8 cellular contexts compared by ENCODE assay signal in genomic region chr6:170584181-170584953, GRCh38. TPM values are rescaled to one million over a fixed set of nuclear protein-coding genes. Genes with fewer than 3 reads are reported as not detected.
DNase-seq lines count a peak whose midpoint lies in the region; ATAC-seq and TF ChIP-seq lines count a peak whose summit lies in the region.

PDCD2 (minus strand) TSS chr6:170584637; CDS start chr6:170584581, 56 bp downstream.

- ATAC-seq in GM21717 (IDR thresholded peaks at IDR 0.05; ENCODE audit: unreplicated experiment), result peak; percentile 99

- 0 to 1% methylated on average over 74 to 81 of the region's 81 CpGs for WGBS in esophagus, 2 donors

- peak within 1 kb of the TSS; percentile 98 for H3K4me3 Mint-ChIP-seq in activated T-cell treated with anti-CD3 and anti-CD28 coated beads, Interleukin-2, amount 50 U/mL, for 24 hours

- H3F3A ChIP-seq in PC-9 (ENCODE audit: insufficient read depth, low read depth), result peaks cover 8% of the 10 kb centered on the region; the same call in 1 of the 2 replicates

- no peaks in the 10 kb centered on the region for H3K27me3 ChIP-seq in PC-9 (ENCODE audit: insufficient read depth, low read depth)
- no peaks in the 10 kb centered on the region for H3K27me3 ChIP-seq in esophagus (ENCODE audit: control insufficient read depth in 1 of 2, insufficient read depth in 2 of 2, low read length in 2 of 2)
- H3K27me3 ChIP-seq in muscle layer of colon (ENCODE audit: control insufficient read depth in 1 of 2, insufficient read depth in 2 of 2, low read length in 2 of 2), result no peaks in the 10 kb centered on the region

- H3K36me3 ChIP-seq in PC-9 (ENCODE audit: low read depth), result peaks cover 18% of the 10 kb centered on the region
- H3K36me3 ChIP-seq in esophagus (ENCODE audit: control insufficient read depth in 2 of 2, insufficient read depth in 2 of 2, low read length in 1 of 2), result peaks cover 0 to 4% of the 10 kb centered on the region in 2 donors
- peaks cover 16% of the 10 kb centered on the region for H3K36me3 ChIP-seq in muscle layer of colon (ENCODE audit: insufficient read depth, low read length)

- H3K4me1 ChIP-seq in PC-9 (replicated peaks; ENCODE audit: insufficient read depth) (peaks cover 18% of the 10 kb centered on the region), esophagus (ENCODE audit: control insufficient read depth in 2 of 2, insufficient read depth in 2 of 2, low read length in 1 of 2) (peaks cover 0 to 2% of the 10 kb centered on the region in 2 donors), muscle layer of colon (ENCODE audit: insufficient read depth, low read length) (peaks cover 12% of the 10 kb centered on the region)

- H3K9me2 ChIP-seq in PC-9 (ENCODE audit: insufficient read depth), result no peaks in the 10 kb centered on the region

- H3K4me3 ChIP-seq in PC-9 (peak within 1 kb of the TSS; percentile 85), esophagus (ENCODE audit: low read depth in 1 of 2, low read length in 2 of 2) (peak within 1 kb of the TSS; percentile 83 to 90), muscle layer of colon (ENCODE audit: low read depth in 1 of 2, low read length in 2 of 2) (peak within 1 kb of the TSS; percentile 76 to 81)

- no peak for TF ChIP-seq CTCF in PC-9 (conservative IDR thresholded peaks at IDR 0.05)

- peak within 1 kb of the TSS; percentile 98 for H3K4me2 ChIP-seq in PC-9

- peaks cover 39% of the 10 kb centered on the region for H3K4me1 Mint-ChIP-seq in activated T-cell treated with anti-CD3 and anti-CD28 coated beads, Interleukin-2, amount 50 U/mL, for 24 hours (ENCODE audit: low read depth)

- POLR2A ChIA-PET in PC-9 (lab: Charles Lee; ENCODE audit: unreplicated experiment), result no interaction called here

- no peaks in the 10 kb centered on the region; the same call in 1 of the 2 replicates for H4K20me1 ChIP-seq in PC-9 (ENCODE audit: insufficient read depth)

- peak; percentile 90 for DNase-seq in DMS153 treated with DMSO at 0.1 percent for 48 hours (lab: John Stamatoyannopoulos, UW; ENCODE audit: unreplicated experiment)
- DNase-seq in KBM-7, result peak; percentile 95
- DNase-seq in PC-9, result peak; percentile 81
- DNase-seq in activated T-cell treated with anti-CD3 and anti-CD28 coated beads, Interleukin-2, amount 50 U/mL, for 24 hours, result peak; percentile 93
- peak; percentile 79 for DNase-seq in stimulated activated CD8-positive, alpha-beta memory T cell treated with anti-CD3 and anti-CD28 coated beads, Interleukin-7, amount 100 ng/mL, for 24 hours (ENCODE audit: low read depth)

- H2AFZ ChIP-seq in PC-9, result peak within 1 kb of the TSS; percentile 98

- CTCF ChIA-PET in PC-9 (lab: Charles Lee), result no interaction called here

- peak within 1 kb of the TSS; percentile 56 for H3K9ac ChIP-seq in muscle layer of colon (ENCODE audit: low read length)

- H3K27me3 Mint-ChIP-seq in activated T-cell treated with anti-CD3 and anti-CD28 coated beads, Interleukin-2, amount 50 U/mL, for 24 hours, result peaks cover 1% of the 10 kb centered on the region

- no peaks in the 10 kb centered on the region for H3K9me3 Mint-ChIP-seq in activated T-cell treated with anti-CD3 and anti-CD28 coated beads, Interleukin-2, amount 50 U/mL, for 24 hours

- intact Hi-C loops in PC-9 (cut with micrococcal nuclease; ENCODE audit: unreplicated experiment), result loop anchor here (2.0 kb wide), 1 partner anchor 30 kb away; the partner anchor contains the start of gene TBP

- in situ Hi-C loops in KBM-7 (cut with MboI; ENCODE audit: low pct_unique_long_range_greater_than_20kb, low sequenced_read_pairs), result no loop called here

- H3K27ac Mint-ChIP-seq in activated T-cell treated with anti-CD3 and anti-CD28 coated beads, Interleukin-2, amount 50 U/mL, for 24 hours, result peak within 1 kb of the TSS; percentile 98

- no peaks in the 10 kb centered on the region for H3K9me3 ChIP-seq in PC-9 (ENCODE audit: insufficient read depth, low read depth)
- H3K9me3 ChIP-seq in esophagus (ENCODE audit: control insufficient read depth in 2 of 2, insufficient read depth in 1 of 2, low read depth in 1 of 2, low read length in 1 of 2), result no peaks in the 10 kb centered on the region
- H3K9me3 ChIP-seq in muscle layer of colon (ENCODE audit: low read length), result no peaks in the 10 kb centered on the region

- peak within 1 kb of the TSS; percentile 42; the same call in 1 of the 2 replicates for H3K27ac ChIP-seq in PC-9
- peak within 1 kb of the TSS; percentile 94 to 95 for H3K27ac ChIP-seq in esophagus (ENCODE audit: low read depth in 2 of 2, low read length in 1 of 2)
- H3K27ac ChIP-seq in muscle layer of colon (ENCODE audit: low read depth, low read length), result peak within 1 kb of the TSS; percentile 87

- no TSS peak for BruUV-seq in PC-9 (replicated peaks; lab: Mats Ljungman, UMichigan)

- peaks cover 53% of the 10 kb centered on the region for H3K36me3 Mint-ChIP-seq in activated T-cell treated with anti-CD3 and anti-CD28 coated beads, Interleukin-2, amount 50 U/mL, for 24 hours (ENCODE audit: low read depth)

- peaks cover 17% of the 10 kb centered on the region for H3K79me2 ChIP-seq in PC-9 (ENCODE audit: low read depth)

RNA-seq across cellular contexts. Expression of gene PDCD2, which starts in this region (rescaled TPM):
- total RNA-seq in PC-9 (2021), result 43.1 and 51.7 TPM in 2 replicates
- 10 to 100 TPM; 41.3 to 45.1 TPM for polyA plus RNA-seq in esophagus

Comparison
In these comparisons a context has a peak if more than half of its experiments do, and no peak if none do; other contexts are left out.
1. Peak in every context shown above with its lines: DNase-seq, ATAC-seq, H3K4me3 ChIP-seq and H3K27ac ChIP-seq.
2. H3K27ac ChIP-seq: peak in every context shown above with its lines; median percentile 94 in esophagus; 87 in muscle layer of colon; 42 in PC-9.